In the genomic region with DNA sequence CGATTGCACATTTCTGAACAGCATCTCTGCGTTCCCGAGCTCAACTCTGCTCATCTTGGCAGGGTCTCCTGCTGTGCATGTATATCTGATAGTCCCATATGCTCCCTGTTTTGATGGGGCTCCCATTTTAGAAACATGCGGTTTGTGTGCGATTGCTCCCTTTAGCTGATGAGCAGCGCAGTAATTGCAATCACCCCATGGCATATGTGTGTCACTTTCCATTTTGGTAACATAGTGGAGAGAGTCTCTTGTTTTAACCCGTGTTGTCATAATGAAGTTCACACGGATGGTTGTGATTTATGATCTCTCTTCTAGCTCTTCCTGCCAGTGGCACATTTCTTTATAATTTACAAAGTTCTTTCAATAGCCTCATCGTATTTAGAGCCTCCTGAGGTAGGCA, we compare ENCODE assay signal across 5 cellular contexts.
"Had no signal": no experiment of that assay in that cellular context is flagged by ENCODE, and none has a peak within 500 bp of the region (broad histone marks: within the 10 kb centered on the region; RNA-seq: fewer than 3 reads in every experiment).

No MANE protein-coding gene starts in this region.

- DNase-seq: IMR-90, KBM-7 had no signal

- FAIRE-seq: HepG2, HTR-8/SVneo had no signal

- ATAC-seq: HepG2 had no signal

- H3K27ac ChIP-seq: HL-60 had no signal
